In genomic region chr7:29971566-29972314, GRCh38 we compare ENCODE assay signal across 1 cellular context.
TF ChIP-seq lines count a peak whose summit lies in the region.

No MANE protein-coding gene starts in this region.

TF ChIP-seq in K562, 482 proteins besides CTCF, POLR2A, EP300 and RAD21:
- TF ChIP-seq MAFF (IDR thresholded peaks at IDR 0.05; ENCODE audit: low read length) (peak; percentile 90), ZNF316 (IDR thresholded peaks at IDR 0.05) (peak; percentile 92), THAP12 (CRISPR knock-in tag; IDR thresholded peaks at IDR 0.05) (no peak), ZNF699 (CRISPR knock-in tag; IDR thresholded peaks at IDR 0.05; ENCODE audit: insufficient replicate concordance) (no peak), MAFK (IDR thresholded peaks at IDR 0.05; ENCODE audit: low read length) (peak; percentile 91), MAFG (tag; conservative IDR thresholded peaks at IDR 0.05) (peak; percentile 83), C11orf30 (IDR thresholded peaks at IDR 0.05; ENCODE audit: low read depth) (peak; percentile 77)
